6 cellular contexts compared by ENCODE assay signal in the genomic region with DNA sequence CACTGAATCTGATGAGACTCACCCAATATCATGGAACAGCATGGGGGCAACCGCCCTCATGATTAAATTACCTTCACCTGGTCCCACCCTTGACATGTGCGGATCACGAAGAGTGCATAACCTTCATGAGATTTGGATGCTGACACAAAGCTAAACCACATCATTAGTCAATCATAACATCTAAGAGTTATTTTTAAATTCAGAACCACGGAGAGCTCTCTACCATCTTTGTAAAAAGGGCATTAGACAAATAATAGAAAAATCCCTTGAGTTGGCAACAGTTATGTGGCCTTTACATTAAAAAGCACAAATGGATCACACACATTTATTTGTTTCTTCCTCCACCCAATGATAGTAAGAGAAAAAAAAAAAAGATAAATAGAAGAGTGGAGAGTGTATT.
"Had no signal": no experiment of that assay in that cellular context is flagged by ENCODE, and none has a peak within 500 bp of the region (broad histone marks: within the 10 kb centered on the region; RNA-seq: fewer than 3 reads in every experiment).

No MANE protein-coding gene starts in this region.

- H3K36me3 ChIP-seq: HAP-1 had no signal

- H3K4me1 ChIP-seq: HAP-1 had no signal

- H3K4me3 ChIP-seq: HAP-1, K562 had no signal

- H3K9me3 ChIP-seq: HAP-1 had no signal

- ATAC-seq: HCT116, K562 had no signal

- DNase-seq: GOT3, H7, IMR-90 had no signal
